15 cellular contexts compared by ENCODE assay signal in genomic region chr13:102277286-102277685, GRCh38.
"Had no signal": no experiment of that assay in that cellular context is flagged by ENCODE, and none has a peak within 500 bp of the region (broad histone marks: within the 10 kb centered on the region; RNA-seq: fewer than 3 reads in every experiment).

No MANE protein-coding gene starts in this region.

- H3K9me3 ChIP-seq: right lobe of liver, SJCRH30 had no signal

- DNase-seq: amygdala; brain microvascular endothelial cell; cerebellar nuclear complex; dermis blood vessel endothelial cell; immature natural killer cell; mesendoderm; right lobe of liver; SJCRH30; stimulated activated CD4-positive, alpha-beta T cell treated with anti-CD3 and anti-CD28 coated beads, Interleukin-12 subunit alpha, Interleukin-12 subunit beta, amount 100 ng/mL, for 4 hours; stimulated activated naive CD4-positive, alpha-beta T cell; trophoblast cell had no signal

- H3K36me3 ChIP-seq: brain microvascular endothelial cell, right lobe of liver, SJCRH30 had no signal

- H3K36me3 Mint-ChIP-seq: activated naive CD4-positive, alpha-beta T cell treated with anti-CD3 and anti-CD28 coated beads, Interleukin-2, amount 50 U/mL, for 72 hours; immature natural killer cell had no signal

- H3K4me3 Mint-ChIP-seq: immature natural killer cell; T-helper 2 cell treated with Interferon-gamma antibody and Interleukin-4, amounts not matched to agents 5 μg/mL and 100 μg/mL, for 36 hours had no signal

- H3K9me3 Mint-ChIP-seq: activated naive CD4-positive, alpha-beta T cell treated with anti-CD3 and anti-CD28 coated beads, Interleukin-2, amount 50 U/mL, for 72 hours; T-helper 2 cell treated with Interferon-gamma antibody and Interleukin-4, amounts not matched to agents 5 μg/mL and 100 μg/mL, for 36 hours had no signal

- H3K27ac ChIP-seq: brain microvascular endothelial cell, right lobe of liver, SJCRH30 had no signal

- H3K4me3 ChIP-seq: right lobe of liver, SJCRH30 had no signal

- H3K4me1 Mint-ChIP-seq: immature natural killer cell had no signal

- H3K4me1 ChIP-seq: right lobe of liver, SJCRH30 had no signal

- ATAC-seq: activated CD4-positive, CD25-positive, alpha-beta regulatory T cell treated with anti-CD3 and anti-CD28 coated beads, Interleukin-2, amount 50 U/mL, for 24 hours; activated naive CD4-positive, alpha-beta T cell treated with anti-CD3 and anti-CD28 coated beads, Interleukin-2, amount 50 U/mL, for 72 hours; left lobe of liver; right lobe of liver had no signal

- H3K27ac Mint-ChIP-seq: activated naive CD4-positive, alpha-beta T cell treated with anti-CD3 and anti-CD28 coated beads, Interleukin-2, amount 50 U/mL, for 72 hours; immature natural killer cell; T-helper 2 cell treated with Interferon-gamma antibody and Interleukin-4, amounts not matched to agents 5 μg/mL and 100 μg/mL, for 36 hours had no signal

- H3K27me3 ChIP-seq: brain microvascular endothelial cell, right lobe of liver, SJCRH30 had no signal
